ENCODE assay signal across 13 cellular contexts in the genomic region with DNA sequence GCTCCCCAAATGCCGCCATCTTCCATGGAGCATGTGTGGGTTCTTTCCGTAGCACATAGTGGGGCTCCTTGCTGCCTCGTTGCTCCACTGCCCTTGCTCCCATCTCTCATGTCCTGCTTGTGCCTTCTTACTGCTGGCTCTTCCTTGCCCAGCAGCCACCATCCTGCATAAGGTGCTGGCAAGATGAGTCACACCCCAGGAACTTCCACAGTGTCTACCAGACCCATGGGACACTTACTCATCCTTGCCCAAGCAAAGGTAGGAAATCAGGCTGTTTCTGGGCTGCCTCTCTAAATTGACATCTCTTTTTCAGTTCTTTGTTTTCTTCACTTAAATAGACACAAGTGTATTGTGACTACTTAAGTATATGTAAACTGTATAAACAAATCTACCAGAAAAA. TPM values are rescaled to one million over a fixed set of nuclear protein-coding genes. Genes with fewer than 3 reads are reported as not detected.
DNase-seq lines count a peak whose midpoint lies in the region; TF ChIP-seq lines count a peak whose summit lies in the region.
"Had no signal": no experiment of that assay in that cellular context is flagged by ENCODE, and none has a peak within 500 bp of the region (broad histone marks: within the 10 kb centered on the region; RNA-seq: fewer than 3 reads in every experiment).

No MANE protein-coding gene starts in this region.

- H3K36me3 ChIP-seq in fibroblast of lung (ENCODE audit: control insufficient read depth, insufficient read depth, low read length), result no peaks in the 10 kb centered on the region
- no peaks in the 10 kb centered on the region for H3K36me3 ChIP-seq in smooth muscle cell (ENCODE audit: low read depth)
- H3K36me3 ChIP-seq in thyroid gland, result no peaks in the 10 kb centered on the region
- H3K36me3 ChIP-seq: tibial nerve had no signal

- H4K20me1 ChIP-seq in fibroblast of lung (ENCODE audit: control insufficient read depth, extremely low read depth, insufficient read depth, low read length), result no peaks in the 10 kb centered on the region
- no peaks in the 10 kb centered on the region for H4K20me1 ChIP-seq in smooth muscle cell (ENCODE audit: low read depth)

- peaks cover 20% of the 10 kb centered on the region for H3F3A ChIP-seq in smooth muscle cell (ENCODE audit: low read depth)

- H3K4me2 ChIP-seq in fibroblast of lung (ENCODE audit: extremely low read depth, insufficient read depth, low read length) (peak overlapping the region; percentile 30), smooth muscle cell (peak overlapping the region; percentile 25)

- H2AFZ ChIP-seq in fibroblast of lung (ENCODE audit: low read length) (no peak overlapping the region), smooth muscle cell (ENCODE audit: low read depth) (no peak overlapping the region)

- 59% methylated on average over 3 of the region's 3 CpGs for WGBS in smooth muscle cell (ENCODE audit: low lambda C conversion rate)
- WGBS in thyroid gland, 2 donors, result 88 to 90% methylated on average over 3 of the region's 3 CpGs

- H3K9me3 ChIP-seq in fibroblast of lung (ENCODE audit: control insufficient read depth, insufficient read depth, low read depth, low read length) (no peaks in the 10 kb centered on the region), smooth muscle cell (replicated peaks; ENCODE audit: low read depth) (no peaks in the 10 kb centered on the region), thyroid gland (no peaks in the 10 kb centered on the region)
- H3K9me3 ChIP-seq: tibial nerve had no signal

- intact Hi-C loops in thyroid gland (cut with DNase I), result no loop called here

- no peak for TF ChIP-seq CTCF in RWPE1 (conservative IDR thresholded peaks at IDR 0.05; ENCODE audit: low read depth)
- no peak for TF ChIP-seq CTCF in fibroblast of lung (conservative IDR thresholded peaks at IDR 0.05 in 1 of 2, IDR thresholded peaks at IDR 0.05 in 1 of 2; ENCODE audit: low read depth in 1 of 2, low read length in 2 of 2)
- no peak for TF ChIP-seq CTCF in smooth muscle cell (IDR thresholded peaks at IDR 0.05; ENCODE audit: borderline replicate concordance, insufficient read depth, poor library complexity, severe bottlenecking)
- no peak for TF ChIP-seq CTCF in thyroid gland (IDR thresholded peaks at IDR 0.05)
- no peak for TF ChIP-seq CTCF in GM13977 (IDR thresholded peaks at IDR 0.05; ENCODE audit: extremely low read depth, insufficient read depth, missing control alignments)

- in situ Hi-C loops in GM13977 (cut with MboI; ENCODE audit: low pct_unique_long_range_greater_than_20kb, low sequenced_read_pairs, unreplicated experiment), result no loop called here

- POLR2A ChIA-PET in RWPE1 (lab: Yijun Ruan, JAX; ENCODE audit: low non-redundant PET), result no interaction called here

- H3K4me3 ChIP-seq in fibroblast of lung (replicated peaks in 1 of 4; ENCODE audit: control extremely low read depth in 1 of 4, insufficient read depth in 1 of 4, low read depth in 3 of 4, low read length in 4 of 4) (no peak overlapping the region), smooth muscle cell (no peak overlapping the region), thyroid gland (replicated peaks in 1 of 3) (no peak overlapping the region)
- H3K4me3 ChIP-seq: tibial nerve had no signal

- TF ChIP-seq POLR2A in thyroid gland (IDR thresholded peaks at IDR 0.05), result no peak

- peaks cover 21% of the 10 kb centered on the region for H3K4me1 ChIP-seq in fibroblast of lung (ENCODE audit: control insufficient read depth, extremely low read depth, insufficient read depth, low read length)
- H3K4me1 ChIP-seq in smooth muscle cell (ENCODE audit: low read depth), result peaks cover 8% of the 10 kb centered on the region
- no peaks in the 10 kb centered on the region for H3K4me1 ChIP-seq in thyroid gland
- H3K4me1 ChIP-seq: tibial nerve had no signal

- H3K79me2 ChIP-seq in fibroblast of lung (ENCODE audit: control insufficient read depth, insufficient read depth, low read length) (no peaks in the 10 kb centered on the region), smooth muscle cell (ENCODE audit: low read depth) (no peaks in the 10 kb centered on the region)

- no peaks in the 10 kb centered on the region for H3K27me3 ChIP-seq in fibroblast of lung (ENCODE audit: control insufficient read depth, insufficient read depth, low read length)
- no peaks in the 10 kb centered on the region for H3K27me3 ChIP-seq in smooth muscle cell (ENCODE audit: low read depth)
- no peaks in the 10 kb centered on the region for H3K27me3 ChIP-seq in thyroid gland
- H3K27me3 ChIP-seq: tibial nerve had no signal

- peak; percentile 25 for DNase-seq in DMS53 (lab: John Stamatoyannopoulos, UW)
- DNase-seq in DMS53 treated with DMSO at 0.1 percent for 48 hours (lab: John Stamatoyannopoulos, UW; ENCODE audit: unreplicated experiment), result no peak
- DNase-seq in RWPE1 (ENCODE audit: low spot score), result peak; percentile 73
- DNase-seq in fibroblast of lung (ENCODE audit: low read depth in 2 of 2), result peak in 1 of 2 donors; percentile 53
- DNase-seq in smooth muscle cell (lab: John Stamatoyannopoulos, UW; ENCODE audit: unreplicated experiment), result no peak
- no peak for DNase-seq in DMS79 (lab: John Stamatoyannopoulos, UW)
- DNase-seq in thyroid gland, result no peak
- DNase-seq in GM13977 (ENCODE audit: low spot score), result no peak
- DNase-seq: activated CD8-positive, alpha-beta T cell treated with anti-CD3 and anti-CD28 coated beads, Interleukin-2, amount 10 ng/mL, durations not matched to agents 7 days and 5 days; activated gamma-delta T cell treated with Interleukin-2 at 50 U/mL for 16 hours; NCI-H446 had no signal

- CTCF ChIA-PET in RWPE1 (lab: Yijun Ruan, JAX), result no interaction called here

- H3K27ac ChIP-seq in RWPE1, result peak overlapping the region; percentile 45
- no peak overlapping the region for H3K27ac ChIP-seq in fibroblast of lung (ENCODE audit: insufficient read depth, low read length)
- H3K27ac ChIP-seq in smooth muscle cell (ENCODE audit: low read depth), result peak overlapping the region; percentile 39
- H3K27ac ChIP-seq in thyroid gland, result no peak overlapping the region
- H3K27ac ChIP-seq: 22Rv1, tibial nerve had no signal

- H3K9ac ChIP-seq in fibroblast of lung (ENCODE audit: insufficient read depth, low read length) (no peak overlapping the region), smooth muscle cell (ENCODE audit: low read depth) (no peak overlapping the region)

RNA-seq across cellular contexts. Expression of a gene that starts 39.4 kb away (rescaled TPM):
- 5.9 and 10.2 TPM in 2 replicates for total RNA-seq in fibroblast of lung
- polyA plus RNA-seq in fibroblast of lung, result 2.1 and 7.3 TPM in 2 replicates
- polyA plus RNA-seq in fibroblast of lung (2012), result 1.5 and 5.3 TPM in 2 replicates
- 0.55 and 1.0 TPM in 2 replicates for polyA minus RNA-seq in fibroblast of lung (ENCODE audit: low replicate concordance)
- total RNA-seq in smooth muscle cell, result 1.9 and 2.7 TPM in 2 replicates
- polyA plus RNA-seq in smooth muscle cell, result 1.7 TPM in 2 replicates
- total RNA-seq in thyroid gland, result 10 to 100 TPM in 1 of 4 donors, 1 to 10 TPM in 3; 1.2 to 18.6 (median 3.4) TPM
- total RNA-seq: activated CD8-positive, alpha-beta T cell treated with anti-CD3 and anti-CD28 coated beads, Interleukin-2, amount 10 ng/mL, durations not matched to agents 7 days and 5 days had no signal

Comparison
In these comparisons a context has a peak if more than half of its experiments do, and no peak if none do; other contexts are left out.
1. DNase-seq: peak in DMS53 (single experiment) and RWPE1 (single experiment); none in DMS53 treated with DMSO at 0.1 percent for 48 hours (single experiment), smooth muscle cell (single experiment), DMS79 (single experiment), thyroid gland (0 of 2) and GM13977 (single experiment).
2. H3K27ac ChIP-seq: peak in RWPE1 (single experiment) and smooth muscle cell (single experiment); none in fibroblast of lung (single experiment) and thyroid gland (0 of 3).